ENCODE assay signal across 9 cellular contexts in the genomic region with DNA sequence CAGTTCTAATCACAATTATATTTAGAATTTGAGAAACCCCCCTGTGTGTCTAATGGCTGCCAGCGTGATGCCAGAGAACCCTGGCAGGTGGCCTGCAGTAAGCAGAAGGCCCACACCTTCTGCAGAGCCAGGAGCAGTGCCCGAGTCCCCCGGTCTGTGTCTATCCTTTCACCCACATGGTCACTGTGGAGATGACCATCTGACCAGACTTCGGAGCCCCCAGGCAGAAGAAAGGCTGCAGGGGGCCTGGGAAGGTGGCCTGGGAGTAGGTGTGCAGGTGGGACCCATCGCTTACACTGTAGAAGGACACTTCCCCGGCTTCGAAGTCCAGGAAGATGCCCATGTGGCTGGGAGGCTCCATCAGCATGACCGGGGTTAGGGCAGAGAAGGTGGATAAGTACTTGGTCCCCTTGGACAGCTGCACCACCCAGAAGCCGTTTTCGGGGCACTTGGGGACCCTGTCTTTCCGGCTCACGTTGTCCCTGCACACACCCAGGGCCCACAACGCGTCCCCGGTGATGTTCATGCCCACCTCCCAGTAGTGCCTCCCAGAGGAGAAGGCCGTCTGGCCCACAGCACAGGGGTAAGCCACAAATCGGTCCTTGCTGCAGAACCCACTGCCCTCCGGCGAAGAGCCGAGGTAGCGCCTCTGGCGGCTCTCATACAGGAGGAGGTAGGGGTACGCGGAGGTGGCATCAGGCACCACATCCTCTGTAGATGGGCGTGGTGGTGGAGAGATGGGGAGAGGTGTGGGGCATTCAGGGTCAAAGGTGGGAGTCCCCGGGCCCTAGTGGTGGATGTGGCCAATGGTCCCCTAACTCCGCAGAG. TPM values are rescaled to one million over a fixed set of nuclear protein-coding genes. Genes with fewer than 3 reads are reported as not detected.
DNase-seq lines count a peak whose midpoint lies in the region; ATAC-seq and TF ChIP-seq lines count a peak whose summit lies in the region.
"Had no signal": no experiment of that assay in that cellular context is flagged by ENCODE, and none has a peak within 500 bp of the region (broad histone marks: within the 10 kb centered on the region; RNA-seq: fewer than 3 reads in every experiment).

No MANE protein-coding gene starts in this region.

- intact Hi-C loops in activated CD4-positive, alpha-beta memory T cell treated with anti-CD3 and anti-CD28 coated beads for 36 hours (cut with micrococcal nuclease), result loop anchor here (10.0 kb wide), 1 partner anchor 243 kb away; the partner anchor contains the start of gene IBA57

- no peak for ATAC-seq in stimulated activated naive CD8-positive, alpha-beta T cell treated with anti-CD3 and anti-CD28 coated beads, Interleukin-15, amount 100 ng/mL, for 72 hours

- H3K4me3 Mint-ChIP-seq in activated naive CD4-positive, alpha-beta T cell treated with anti-CD3 and anti-CD28 coated beads, Interleukin-2, amount 10 ng/mL, durations not matched to agents 7 days and 5 days, result peak overlapping the region; percentile 96
- H3K4me3 Mint-ChIP-seq in activated CD4-positive, alpha-beta memory T cell treated with anti-CD3 and anti-CD28 coated beads for 36 hours, result peak overlapping the region; percentile 13
- peak overlapping the region; percentile 83 for H3K4me3 Mint-ChIP-seq in glutamatergic neuron (ENCODE audit: unreplicated experiment)
- H3K4me3 Mint-ChIP-seq in stimulated activated naive CD8-positive, alpha-beta T cell treated with anti-CD3 and anti-CD28 coated beads, Interleukin-15, amount 100 ng/mL, for 72 hours, result peak overlapping the region; percentile 66 to 96

- no peak for TF ChIP-seq CTCF in glutamatergic neuron (IDR thresholded peaks at IDR 0.05; ENCODE audit: partially characterized antibody, unreplicated experiment)

- H3K4me1 Mint-ChIP-seq in activated naive CD4-positive, alpha-beta T cell treated with anti-CD3 and anti-CD28 coated beads, Interleukin-2, amount 10 ng/mL, durations not matched to agents 7 days and 5 days, result peaks cover 39% of the 10 kb centered on the region
- H3K4me1 Mint-ChIP-seq in activated CD4-positive, alpha-beta memory T cell treated with anti-CD3 and anti-CD28 coated beads for 36 hours (ENCODE audit: low read depth), result peaks cover 27% of the 10 kb centered on the region
- peaks cover 10% of the 10 kb centered on the region for H3K4me1 Mint-ChIP-seq in glutamatergic neuron (ENCODE audit: low read depth, unreplicated experiment)
- H3K4me1 Mint-ChIP-seq in stimulated activated naive CD8-positive, alpha-beta T cell treated with anti-CD3 and anti-CD28 coated beads, Interleukin-15, amount 100 ng/mL, for 72 hours, result peaks cover 44% of the 10 kb centered on the region

- H3K27ac Mint-ChIP-seq in activated naive CD4-positive, alpha-beta T cell treated with anti-CD3 and anti-CD28 coated beads, Interleukin-2, amount 10 ng/mL, durations not matched to agents 7 days and 5 days, result no peak overlapping the region
- H3K27ac Mint-ChIP-seq in activated CD4-positive, alpha-beta memory T cell treated with anti-CD3 and anti-CD28 coated beads for 36 hours, result no peak overlapping the region
- no peak overlapping the region for H3K27ac Mint-ChIP-seq in glutamatergic neuron (ENCODE audit: unreplicated experiment)
- H3K27ac Mint-ChIP-seq in stimulated activated naive CD8-positive, alpha-beta T cell treated with anti-CD3 and anti-CD28 coated beads, Interleukin-15, amount 100 ng/mL, for 72 hours, result no peak overlapping the region

- DNase-seq in activated naive CD4-positive, alpha-beta T cell treated with anti-CD3 and anti-CD28 coated beads, Interleukin-2, amount 10 ng/mL, durations not matched to agents 7 days and 5 days, result no peak
- no peak for DNase-seq in activated naive CD4-positive, alpha-beta T cell (lab: John Stamatoyannopoulos, UW)
- no peak for DNase-seq in activated CD4-positive, alpha-beta memory T cell treated with anti-CD3 and anti-CD28 coated beads for 36 hours
- no peak for DNase-seq in glutamatergic neuron
- DNase-seq in stimulated activated naive CD8-positive, alpha-beta T cell treated with anti-CD3 and anti-CD28 coated beads, Interleukin-15, amount 100 ng/mL, for 72 hours, result no peak
- DNase-seq in NCI-H2081 (lab: John Stamatoyannopoulos, UW), result no peak
- DNase-seq in OCI-M2 (lab: John Stamatoyannopoulos, UW; ENCODE audit: unreplicated experiment), result no peak
- DNase-seq in GM03348 (ENCODE audit: low spot score), result no peak
- DNase-seq: NCI-H1694 treated with DMSO at 0.1 percent for 48 hours had no signal

- CTCF ChIA-PET in activated naive CD4-positive, alpha-beta T cell treated with anti-CD3 and anti-CD28 coated beads, Interleukin-2, amount 10 ng/mL, durations not matched to agents 7 days and 5 days (lab: Charles Lee), result no interaction called here
- CTCF ChIA-PET in activated CD4-positive, alpha-beta memory T cell treated with anti-CD3 and anti-CD28 coated beads for 36 hours (lab: Charles Lee), result no interaction called here

- POLR2A ChIA-PET in activated CD4-positive, alpha-beta memory T cell treated with anti-CD3 and anti-CD28 coated beads for 36 hours (lab: Charles Lee), result no interaction called here

- H3K27me3 Mint-ChIP-seq in activated naive CD4-positive, alpha-beta T cell treated with anti-CD3 and anti-CD28 coated beads, Interleukin-2, amount 10 ng/mL, durations not matched to agents 7 days and 5 days, result peaks cover 6% of the 10 kb centered on the region
- H3K27me3 Mint-ChIP-seq in activated CD4-positive, alpha-beta memory T cell treated with anti-CD3 and anti-CD28 coated beads for 36 hours, result no peaks in the 10 kb centered on the region
- peaks cover 3% of the 10 kb centered on the region for H3K27me3 Mint-ChIP-seq in glutamatergic neuron (ENCODE audit: unreplicated experiment)
- no peaks in the 10 kb centered on the region for H3K27me3 Mint-ChIP-seq in stimulated activated naive CD8-positive, alpha-beta T cell treated with anti-CD3 and anti-CD28 coated beads, Interleukin-15, amount 100 ng/mL, for 72 hours

- no peaks in the 10 kb centered on the region for H3K9me3 Mint-ChIP-seq in activated naive CD4-positive, alpha-beta T cell treated with anti-CD3 and anti-CD28 coated beads, Interleukin-2, amount 10 ng/mL, durations not matched to agents 7 days and 5 days
- H3K9me3 Mint-ChIP-seq in activated CD4-positive, alpha-beta memory T cell treated with anti-CD3 and anti-CD28 coated beads for 36 hours, result no peaks in the 10 kb centered on the region
- H3K9me3 Mint-ChIP-seq in glutamatergic neuron (ENCODE audit: unreplicated experiment), result peaks cover 3% of the 10 kb centered on the region
- H3K9me3 Mint-ChIP-seq in stimulated activated naive CD8-positive, alpha-beta T cell treated with anti-CD3 and anti-CD28 coated beads, Interleukin-15, amount 100 ng/mL, for 72 hours, result no peaks in the 10 kb centered on the region

- peaks cover 26% of the 10 kb centered on the region for H3K36me3 Mint-ChIP-seq in activated naive CD4-positive, alpha-beta T cell treated with anti-CD3 and anti-CD28 coated beads, Interleukin-2, amount 10 ng/mL, durations not matched to agents 7 days and 5 days
- peaks cover 18% of the 10 kb centered on the region for H3K36me3 Mint-ChIP-seq in activated CD4-positive, alpha-beta memory T cell treated with anti-CD3 and anti-CD28 coated beads for 36 hours
- H3K36me3 Mint-ChIP-seq in glutamatergic neuron (ENCODE audit: unreplicated experiment), result peaks cover 1% of the 10 kb centered on the region

RNA-seq across cellular contexts. Expression of gene TRIM11, which starts 1.6 kb away (rescaled TPM):
- 10 to 100 TPM; 33.6 to 34.9 TPM for total RNA-seq in activated CD4-positive, alpha-beta memory T cell treated with anti-CD3 and anti-CD28 coated beads for 36 hours
- 41.0 TPM for total RNA-seq in glutamatergic neuron (ENCODE audit: unreplicated experiment)

RNA-seq across cellular contexts. Expression of gene TRIM17, which starts 8.4 kb away (rescaled TPM):
- total RNA-seq in activated CD4-positive, alpha-beta memory T cell treated with anti-CD3 and anti-CD28 coated beads for 36 hours, result 1 to 10 TPM; 1.5 to 1.6 TPM
- total RNA-seq in glutamatergic neuron (ENCODE audit: unreplicated experiment), result not detected

Comparison
In these comparisons a context has a peak if more than half of its experiments do, and no peak if none do; other contexts are left out.
1. H3K4me3 Mint-ChIP-seq: peak in every context shown above with its lines; median percentile 96 in activated naive CD4-positive, alpha-beta T cell treated with anti-CD3 and anti-CD28 coated beads, Interleukin-2, amount 10 ng/mL, durations not matched to agents 7 days and 5 days; 83 in glutamatergic neuron; 81 in stimulated activated naive CD8-positive, alpha-beta T cell treated with anti-CD3 and anti-CD28 coated beads, Interleukin-15, amount 100 ng/mL, for 72 hours; 13 in activated CD4-positive, alpha-beta memory T cell treated with anti-CD3 and anti-CD28 coated beads for 36 hours.